Comparison of ENCODE assay signal across 18 cellular contexts in the genomic region with DNA sequence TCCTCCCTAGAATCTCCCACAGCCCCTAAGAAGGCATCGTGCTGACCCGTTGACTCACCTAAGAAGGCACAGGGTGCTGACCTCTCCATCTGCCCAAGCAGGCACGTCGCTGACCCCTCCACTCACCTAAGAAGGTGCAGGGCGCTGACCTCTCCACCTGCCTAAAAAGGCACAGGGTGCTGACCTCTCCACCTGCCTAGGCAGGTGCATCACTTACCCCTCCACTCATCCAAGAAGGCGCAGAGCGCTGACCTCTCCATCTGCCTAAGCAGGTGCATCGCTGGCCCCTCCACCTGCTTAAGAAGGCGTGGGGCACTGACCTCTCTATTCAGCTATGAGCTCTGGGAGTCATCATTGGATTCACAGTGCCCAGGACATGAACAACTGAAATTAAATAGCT. TPM values are rescaled to one million over a fixed set of nuclear protein-coding genes. Genes with fewer than 3 reads are reported as not detected.
DNase-seq lines count a peak whose midpoint lies in the region; ATAC-seq and TF ChIP-seq lines count a peak whose summit lies in the region.
"Had no signal": no experiment of that assay in that cellular context is flagged by ENCODE, and none has a peak within 500 bp of the region (broad histone marks: within the 10 kb centered on the region; RNA-seq: fewer than 3 reads in every experiment).

No MANE protein-coding gene starts in this region.

- no peak overlapping the region for H3K23ac ChIP-seq in neuronal stem cell (ENCODE audit: low read depth, low read length, poor library complexity)

- H3K18ac ChIP-seq in neuronal stem cell (ENCODE audit: low read length) = no peak overlapping the region

- H3K4me3 ChIP-seq in left ventricle myocardium inferior (no peak overlapping the region), neuronal stem cell (ENCODE audit: low read length in 2 of 2) (no peak overlapping the region), upper lobe of right lung (no peak overlapping the region), gastrocnemius medialis (no peak overlapping the region)
- H3K4me3 ChIP-seq: A549, GM23338 had no signal

- no peak for TF ChIP-seq POLR2A in gastrocnemius medialis (IDR thresholded peaks at IDR 0.05)

- peak; percentile 2 for DNase-seq in Right ventricle myocardium superior
- DNase-seq in left ventricle myocardium inferior = no peak
- peak; percentile 0 for DNase-seq in effector CD4-positive, alpha-beta T cell
- no peak for DNase-seq in neuronal stem cell (ENCODE audit: low spot score)
- peak; percentile 40 for DNase-seq in upper lobe of right lung
- no peak for DNase-seq in gastrocnemius medialis
- DNase-seq in pons (ENCODE audit: low spot score) = no peak
- DNase-seq: HCEC 1CT, KG1, NCI-H1092 treated with DMSO at 0.1 percent for 48 hours, NCI-H2029 treated with DMSO at 0.1 percent for 48 hours, NCI-H226, NCI-H524, OCI-M1, SIG-M5 had no signal

- H2BK5ac ChIP-seq in neuronal stem cell (ENCODE audit: low read length) = no peak overlapping the region

- H3K9ac ChIP-seq in neuronal stem cell (ENCODE audit: low read depth, low read length, poor library complexity) = no peak overlapping the region

- H3K4me2 ChIP-seq in neuronal stem cell (ENCODE audit: insufficient read depth, low read length, poor library complexity, severe bottlenecking) = no peak overlapping the region
- H3K4me2 ChIP-seq: A549, GM23338 had no signal

- H2AK5ac ChIP-seq in neuronal stem cell (ENCODE audit: low read depth, low read length) = no peak overlapping the region

- H3K9me3 ChIP-seq in left ventricle myocardium inferior (replicated peaks) (no peaks in the 10 kb centered on the region), neuronal stem cell (replicated peaks in 1 of 2; ENCODE audit: control insufficient read depth in 2 of 2, insufficient read depth in 1 of 2, low read depth in 1 of 2, low read length in 2 of 2) (no peaks in the 10 kb centered on the region), upper lobe of right lung (no peaks in the 10 kb centered on the region), gastrocnemius medialis (no peaks in the 10 kb centered on the region)
- H3K9me3 ChIP-seq: A549 had no signal

- H3K4ac ChIP-seq in neuronal stem cell (ENCODE audit: low read length) = no peak overlapping the region

- ATAC-seq in Right ventricle myocardium superior (ENCODE audit: poor library complexity) (no peak), upper lobe of right lung (no peak), gastrocnemius medialis (no peak)
- ATAC-seq: A549, GM23338 had no signal

- in situ Hi-C loops in gastrocnemius medialis (cut with MboI; ENCODE audit: low sequenced_read_pairs in 4 of 4) = no loop called here

- no CpG with 5 or more reads among the region's 9 CpGs for WGBS in neuronal stem cell (ENCODE audit: extremely low coverage in 2 of 2, insufficient read length in 2 of 2, insufficient replicate concordance in 1 of 2), 2 donors

- H3K27ac ChIP-seq in left ventricle myocardium inferior (replicated peaks) = no peak overlapping the region
- H3K27ac ChIP-seq in neuronal stem cell (replicated peaks; ENCODE audit: low read length) = no peak overlapping the region
- H3K27ac ChIP-seq in upper lobe of right lung = no peak overlapping the region
- no peak overlapping the region for H3K27ac ChIP-seq in gastrocnemius medialis
- H3K27ac ChIP-seq: A549 had no signal

- H3K79me1 ChIP-seq in neuronal stem cell (ENCODE audit: low read depth, low read length) = no peaks in the 10 kb centered on the region

- no peak overlapping the region for H3K14ac ChIP-seq in neuronal stem cell (ENCODE audit: low read length)

- no peaks in the 10 kb centered on the region for H3K36me3 ChIP-seq in left ventricle myocardium inferior
- H3K36me3 ChIP-seq in neuronal stem cell (replicated peaks in 1 of 2; ENCODE audit: control insufficient read depth in 2 of 2, insufficient read depth in 2 of 2, low read length in 2 of 2) = no peaks in the 10 kb centered on the region
- no peaks in the 10 kb centered on the region for H3K36me3 ChIP-seq in upper lobe of right lung
- no peaks in the 10 kb centered on the region for H3K36me3 ChIP-seq in gastrocnemius medialis

- TF ChIP-seq CTCF in left ventricle myocardium inferior (IDR thresholded peaks at IDR 0.05; ENCODE audit: borderline replicate concordance) (no peak), upper lobe of right lung (IDR thresholded peaks at IDR 0.05) (no peak), gastrocnemius medialis (IDR thresholded peaks at IDR 0.05 in 4 of 5, conservative IDR thresholded peaks at IDR 0.05 in 1 of 5) (no peak)

- H3K27me3 ChIP-seq in left ventricle myocardium inferior (ENCODE audit: low read depth) (peaks cover 43% of the 10 kb centered on the region), neuronal stem cell (ENCODE audit: control insufficient read depth in 3 of 3, insufficient read depth in 3 of 3, low read depth in 1 of 3, low read length in 3 of 3) (peaks cover 0 to 2% (median 0%) of the 10 kb centered on the region in 3 experiments), upper lobe of right lung (peaks cover 15% of the 10 kb centered on the region), gastrocnemius medialis (peaks cover 15 to 35% (median 22%) of the 10 kb centered on the region in 3 donors)

- H3K4me1 ChIP-seq in left ventricle myocardium inferior (peaks cover 11% of the 10 kb centered on the region), neuronal stem cell (ENCODE audit: control insufficient read depth in 2 of 2, insufficient read depth in 1 of 2, low read depth in 1 of 2, low read length in 2 of 2) (peaks cover 0 to 14% of the 10 kb centered on the region in 2 donors), upper lobe of right lung (no peaks in the 10 kb centered on the region), gastrocnemius medialis (no peaks in the 10 kb centered on the region)
- H3K4me1 ChIP-seq: A549 had no signal

- intact Hi-C loops in Right ventricle myocardium superior (cut with DNase I) = no loop called here
- intact Hi-C loops in left ventricle myocardium inferior (cut with micrococcal nuclease) = no loop called here
- intact Hi-C loops in upper lobe of right lung (cut with DNase I) = no loop called here
- intact Hi-C loops in gastrocnemius medialis (cut with DNase I; ENCODE audit: low total_unique reads) = no loop called here

- H2BK15ac ChIP-seq in neuronal stem cell (ENCODE audit: low read length) = peak overlapping the region; percentile 72

- no peak overlapping the region for H2AFZ ChIP-seq in neuronal stem cell (ENCODE audit: low read length)
- H2AFZ ChIP-seq: GM23338 had no signal

- peak overlapping the region; percentile 51 for H2BK12ac ChIP-seq in neuronal stem cell (ENCODE audit: low read length)

- no peak overlapping the region for H2BK120ac ChIP-seq in neuronal stem cell (ENCODE audit: low read depth, low read length)

- no peak overlapping the region for H4K8ac ChIP-seq in neuronal stem cell (ENCODE audit: low read depth, low read length)

- no peak overlapping the region for H4K91ac ChIP-seq in neuronal stem cell (ENCODE audit: low read depth, low read length, poor library complexity)

RNA-seq across cellular contexts. Expression of a gene that starts 54.4 kb away (rescaled TPM):
- total RNA-seq in Right ventricle myocardium superior (4.0 TPM), left ventricle myocardium inferior (2.9 TPM), upper lobe of right lung (63.0 TPM), gastrocnemius medialis (1 to 10 TPM in 2 of 4 donors, under 1 TPM in 2; 0.46 to 3.4 (median 1.6) TPM)
- not detected for polyA plus RNA-seq in neuronal stem cell (2013, experiment 1 of 2)
- polyA plus RNA-seq in neuronal stem cell (2013, experiment 2 of 2) = not detected
- total RNA-seq: Daoy, GM23338 had no signal
- polyA plus RNA-seq: A549, GM23338 had no signal

Comparison
In these comparisons a context has a peak if more than half of its experiments do, and no peak if none do; other contexts are left out.
1. DNase-seq: peak in Right ventricle myocardium superior (single experiment), effector CD4-positive, alpha-beta T cell (single experiment) and upper lobe of right lung (single experiment); none in left ventricle myocardium inferior (single experiment), neuronal stem cell (single experiment), gastrocnemius medialis (0 of 2) and pons (single experiment).
2. RNA of a gene that starts 54.4 kb away (total RNA-seq): 63.0 TPM in upper lobe of right lung (single experiment); 4.0 TPM in Right ventricle myocardium superior (single experiment), 2.9 TPM in left ventricle myocardium inferior (single experiment) and 0.46 to 3.4 TPM in gastrocnemius medialis; every median in the first group is over 10 times any median in the second.